In genomic region chr3:47283596-47284364, GRCh38 we compare ENCODE assay signal across 8 cellular contexts. TPM values are rescaled to one million over a fixed set of nuclear protein-coding genes. Genes with fewer than 3 reads are reported as not detected.
DNase-seq lines count a peak whose midpoint lies in the region; ATAC-seq and TF ChIP-seq lines count a peak whose summit lies in the region.

No MANE protein-coding gene starts in this region.

- DNase-seq in CD1c-positive myeloid dendritic cell (ENCODE audit: extremely low spot score) (peak; percentile 23), activated T-cell treated with anti-CD3 and anti-CD28 coated beads for 24 hours (ENCODE audit: low read depth) (peak; percentile 7), foreskin keratinocyte (peak in 1 of 2 donors; percentile 8), trophoblast cell (no peak), NCI-H128 (lab: John Stamatoyannopoulos, UW; ENCODE audit: unreplicated experiment) (no peak)
- DNase-seq in Jurkat, Clone E6-1 (ENCODE audit: low read depth, low spot score): no peak

- no peak overlapping the region for H2BK12ac ChIP-seq in trophoblast cell (ENCODE audit: low read length)

- peaks cover 1 to 5% of the 10 kb centered on the region in 2 experiments for H3K36me3 ChIP-seq in trophoblast cell (ENCODE audit: control insufficient read depth in 1 of 2, insufficient read depth in 2 of 2, low read length in 2 of 2)

- H3K18ac ChIP-seq in trophoblast cell (ENCODE audit: low read length): no peak overlapping the region

- no CpG with 5 or more reads among the region's 12 CpGs for whole genome bisulfite sequencing in trophoblast cell (ENCODE audit: extremely low coverage, insufficient coverage, insufficient read length)

- H3K79me1 ChIP-seq in trophoblast cell (ENCODE audit: low read length): peaks cover 7% of the 10 kb centered on the region

- peak overlapping the region; percentile 79 for H3K4me2 ChIP-seq in trophoblast cell (ENCODE audit: low read length)

- H3K4me1 ChIP-seq in foreskin keratinocyte: no peaks in the 10 kb centered on the region
- peaks cover 9 to 10% of the 10 kb centered on the region in 2 experiments for H3K4me1 ChIP-seq in trophoblast cell (ENCODE audit: control insufficient read depth in 1 of 2, insufficient read depth in 2 of 2, low read length in 2 of 2)

- H3K23ac ChIP-seq in trophoblast cell (ENCODE audit: low read length): no peak overlapping the region

- peak overlapping the region; percentile 73 for H3K4me3 ChIP-seq in Jurkat, Clone E6-1 (ENCODE audit: low read length)
- peak overlapping the region; percentile 18 for H3K4me3 ChIP-seq in trophoblast cell (ENCODE audit: low read depth, low read length)

- no peak overlapping the region for H4K91ac ChIP-seq in trophoblast cell (ENCODE audit: low read depth, low read length)

- no peak overlapping the region for H3K14ac ChIP-seq in trophoblast cell (ENCODE audit: low read length)

- ATAC-seq in foreskin keratinocyte: no peak
- ATAC-seq in HG02981 (IDR thresholded peaks at IDR 0.05; ENCODE audit: unreplicated experiment): no peak
- no peak for ATAC-seq in GM21529 (IDR thresholded peaks at IDR 0.05; ENCODE audit: unreplicated experiment)

- TF ChIP-seq CTCF in foreskin keratinocyte (conservative IDR thresholded peaks at IDR 0.05): no peak

- peaks cover 8% of the 10 kb centered on the region for H3K79me2 ChIP-seq in trophoblast cell (ENCODE audit: control insufficient read depth, insufficient read depth, low read length, poor library complexity)

- peak overlapping the region; percentile 16 for H3K4ac ChIP-seq in trophoblast cell (ENCODE audit: low read depth, low read length)

- no peak overlapping the region for H2BK120ac ChIP-seq in trophoblast cell (ENCODE audit: insufficient read depth, low read length, poor library complexity)

- H2BK5ac ChIP-seq in trophoblast cell (ENCODE audit: low read depth, low read length, poor library complexity): no peak overlapping the region

- no peak overlapping the region for H2AFZ ChIP-seq in trophoblast cell (ENCODE audit: insufficient read depth, low read length, poor library complexity)

- peak overlapping the region; percentile 51 for H3K27ac ChIP-seq in foreskin keratinocyte
- no peak overlapping the region for H3K27ac ChIP-seq in trophoblast cell (ENCODE audit: low read depth, low read length)

- no peak overlapping the region for H4K12ac ChIP-seq in trophoblast cell (ENCODE audit: low read depth, low read length)

- H3K27me3 ChIP-seq in foreskin keratinocyte (no peaks in the 10 kb centered on the region), trophoblast cell (ENCODE audit: insufficient read depth, low read length) (no peaks in the 10 kb centered on the region)

- H2AK5ac ChIP-seq in trophoblast cell (ENCODE audit: low read length): no peak overlapping the region

- no peaks in the 10 kb centered on the region for H3K9me3 ChIP-seq in trophoblast cell (ENCODE audit: insufficient read depth, low read depth, low read length)

- no peak overlapping the region for H4K8ac ChIP-seq in trophoblast cell (ENCODE audit: low read depth, low read length)

- no peak overlapping the region for H3K9ac ChIP-seq in trophoblast cell (ENCODE audit: low read length)

RNA-seq across cellular contexts. Expression of gene KLHL18, which starts 1.0 kb away (rescaled TPM):
- polyA plus RNA-seq in Jurkat, Clone E6-1 (2012; ENCODE audit: insufficient read depth, insufficient read length): 11.6 TPM
- 20.0 and 20.1 TPM in 2 replicates for total RNA-seq in foreskin keratinocyte
- polyA plus RNA-seq in foreskin keratinocyte: 11.7 and 13.1 TPM in 2 replicates
- 10.8 and 11.0 TPM in 2 replicates for polyA plus RNA-seq in trophoblast cell (2013)

RNA-seq across cellular contexts. Expression of gene KIF9, which starts 1.2 kb away (rescaled TPM):
- polyA plus RNA-seq in Jurkat, Clone E6-1 (2012; ENCODE audit: insufficient read depth, insufficient read length): 21.0 TPM
- total RNA-seq in foreskin keratinocyte: 5.3 and 7.0 TPM in 2 replicates
- polyA plus RNA-seq in foreskin keratinocyte: 9.7 TPM in 2 replicates
- 3.5 and 3.9 TPM in 2 replicates for polyA plus RNA-seq in trophoblast cell (2013)

Comparison
In these comparisons a context has a peak if more than half of its experiments do, and no peak if none do; other contexts are left out.
1. DNase-seq: peak in CD1c-positive myeloid dendritic cell (single experiment) and activated T-cell treated with anti-CD3 and anti-CD28 coated beads for 24 hours (single experiment); none in Jurkat, Clone E6-1 (single experiment), trophoblast cell (0 of 2) and NCI-H128 (single experiment).